Comparison of ENCODE assay signal across 25 cellular contexts in the genomic region with DNA sequence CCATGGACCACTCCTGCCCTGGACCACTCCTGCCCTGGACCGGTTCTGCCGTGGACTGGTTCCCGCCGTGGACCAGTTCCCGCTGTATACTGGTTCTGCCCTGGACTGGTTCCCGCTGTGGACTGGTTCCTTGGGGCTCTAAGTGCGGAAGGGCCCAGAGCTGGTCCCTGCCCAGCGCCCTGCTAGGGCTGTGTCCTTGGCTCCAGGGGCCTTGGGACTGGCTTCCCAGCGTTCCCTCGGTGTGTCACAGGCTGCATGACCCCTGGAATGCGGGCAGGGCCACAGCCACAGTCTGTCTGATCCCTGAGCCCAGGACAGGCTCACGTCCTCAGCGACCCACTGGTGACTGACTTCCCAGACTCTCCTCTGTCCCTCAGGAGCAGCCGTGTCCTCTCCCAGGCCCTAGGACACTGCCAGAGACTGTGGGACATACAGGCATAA.
DNase-seq lines count a peak whose midpoint lies in the region; ATAC-seq and TF ChIP-seq lines count a peak whose summit lies in the region.
"Had no signal": no experiment of that assay in that cellular context is flagged by ENCODE, and none has a peak within 500 bp of the region (broad histone marks: within the 10 kb centered on the region; RNA-seq: fewer than 3 reads in every experiment).

No MANE protein-coding gene starts in this region.

- H3K27me3 ChIP-seq in osteoblast (ENCODE audit: insufficient read depth, low read length) (no peaks in the 10 kb centered on the region), aorta (ENCODE audit: control insufficient read depth in 1 of 2, insufficient read depth in 2 of 2, low read length in 1 of 2) (no peaks in the 10 kb centered on the region)
- H3K27me3 ChIP-seq: dorsolateral prefrontal cortex had no signal

- H3K27ac ChIP-seq in osteoblast (ENCODE audit: low read depth, low read length) (no peak overlapping the region), aorta (ENCODE audit: low read depth in 1 of 2, low read length in 2 of 2) (no peak overlapping the region)
- H3K27ac ChIP-seq: A549, dorsolateral prefrontal cortex, VCaP had no signal

- H3K79me2 ChIP-seq in osteoblast (ENCODE audit: insufficient read depth, low read length): no peaks in the 10 kb centered on the region

- H2AFZ ChIP-seq in osteoblast (ENCODE audit: low read length): no peak overlapping the region

- 87 to 89% methylated on average over 14 of the region's 14 CpGs for WGBS in aorta, 2 donors

- no peak overlapping the region for H3K4me3 ChIP-seq in osteoblast (ENCODE audit: insufficient read depth, low read length)
- H3K4me3 ChIP-seq in aorta (ENCODE audit: low read length in 2 of 2): no peak overlapping the region
- H3K4me3 ChIP-seq: A549, dorsolateral prefrontal cortex, lung had no signal

- intact Hi-C loops in natural killer cell (cut with micrococcal nuclease): no loop called here
- intact Hi-C loops in left ventricle myocardium superior (cut with micrococcal nuclease): no loop called here
- intact Hi-C loops in aorta (cut with DNase I): no loop called here

- H3K9me3 Mint-ChIP-seq in natural killer cell treated with Interleukin-12 subunit alpha and Interleukin-12 subunit beta and Interleukin-15 and Interleukin-18, amount 100 ng/mL, for 72 hours: no peaks in the 10 kb centered on the region
- H3K9me3 Mint-ChIP-seq in natural killer cell: no peaks in the 10 kb centered on the region
- H3K9me3 Mint-ChIP-seq: immature natural killer cell; T-helper 2 cell treated with Interferon-gamma antibody and Interleukin-4, amounts not matched to agents 5 μg/mL and 100 μg/mL, for 36 hours had no signal

- H3K9me3 ChIP-seq in osteoblast (ENCODE audit: low read depth, low read length) (no peaks in the 10 kb centered on the region), aorta (ENCODE audit: control insufficient read depth, low read length) (peaks cover 2% of the 10 kb centered on the region)
- H3K9me3 ChIP-seq: A549 had no signal

- peak; percentile 18 for DNase-seq in natural killer cell treated with Interleukin-12 subunit alpha and Interleukin-12 subunit beta and Interleukin-15 and Interleukin-18, amount 100 ng/mL, for 72 hours (ENCODE audit: low spot score)
- DNase-seq in natural killer cell (no peak), left ventricle myocardium superior (no peak), osteoblast (ENCODE audit: insufficient read length, low spot score, missing footprints) (peak; percentile 54), aorta (peak; percentile 33 to 64), dedifferentiated amniotic fluid mesenchymal stem cell (ENCODE audit: extremely low spot score) (no peak)
- no peak for DNase-seq in activated naive CD4-positive, alpha-beta T cell treated with anti-CD3 and anti-CD28 coated beads, Interleukin-2, amount 50 U/mL, for 16 hours
- DNase-seq in activated CD8-positive, alpha-beta memory T cell treated with anti-CD3 and anti-CD28 coated beads for 24 hours: no peak
- DNase-seq: activated CD4-positive, alpha-beta T cell treated with anti-CD3 and anti-CD28 coated beads, Interleukin-2, amount 50 U/mL, for 48 hours; activated naive CD4-positive, alpha-beta T cell; caudate nucleus; COR-L47; DND-41; immature natural killer cell; NCI-H1417 treated with DMSO at 0.1 percent for 48 hours; NCI-H2107; NCI-H510A; NK-92 treated with Interleukin-12 subunit alpha and Interleukin-12 subunit beta, amount 100 ng/mL, for 24 hours; retina; stimulated activated CD4-positive, alpha-beta T cell treated with anti-CD3 and anti-CD28 coated beads, Interleukin-15, amount 100 ng/mL, for 24 hours had no signal

- ATAC-seq in natural killer cell treated with Interleukin-12 subunit alpha and Interleukin-12 subunit beta and Interleukin-15 and Interleukin-18, amount 100 ng/mL, for 72 hours: peak; percentile 3 to 24
- no peak for ATAC-seq in natural killer cell
- peak; percentile 46 for ATAC-seq in left ventricle myocardium superior
- peak; percentile 46 for ATAC-seq in aorta (ENCODE audit: low FRiP score)
- ATAC-seq: A549 had no signal

- H4K20me1 ChIP-seq in osteoblast (ENCODE audit: insufficient read depth, low read length): no peaks in the 10 kb centered on the region

- no peaks in the 10 kb centered on the region for H3K27me3 Mint-ChIP-seq in natural killer cell treated with Interleukin-12 subunit alpha and Interleukin-12 subunit beta and Interleukin-15 and Interleukin-18, amount 100 ng/mL, for 72 hours
- no peaks in the 10 kb centered on the region for H3K27me3 Mint-ChIP-seq in natural killer cell (ENCODE audit: low read depth in 2 of 2)

- H3K36me3 ChIP-seq in osteoblast (ENCODE audit: insufficient read depth, low read length): no peaks in the 10 kb centered on the region
- H3K36me3 ChIP-seq in aorta (ENCODE audit: control insufficient read depth in 1 of 2, insufficient read depth in 2 of 2, low read length in 1 of 2): peaks cover 0 to 6% of the 10 kb centered on the region in 2 donors

- peaks cover 0 to 3% of the 10 kb centered on the region in 2 donors for H3K4me1 Mint-ChIP-seq in natural killer cell treated with Interleukin-12 subunit alpha and Interleukin-12 subunit beta and Interleukin-15 and Interleukin-18, amount 100 ng/mL, for 72 hours (ENCODE audit: low read depth in 2 of 2)
- H3K4me1 Mint-ChIP-seq in natural killer cell: no peaks in the 10 kb centered on the region
- H3K4me1 Mint-ChIP-seq: immature natural killer cell had no signal

- H3K36me3 Mint-ChIP-seq in natural killer cell treated with Interleukin-12 subunit alpha and Interleukin-12 subunit beta and Interleukin-15 and Interleukin-18, amount 100 ng/mL, for 72 hours: no peaks in the 10 kb centered on the region
- no peaks in the 10 kb centered on the region for H3K36me3 Mint-ChIP-seq in natural killer cell

- H3K27ac Mint-ChIP-seq in natural killer cell treated with Interleukin-12 subunit alpha and Interleukin-12 subunit beta and Interleukin-15 and Interleukin-18, amount 100 ng/mL, for 72 hours: no peak overlapping the region
- H3K27ac Mint-ChIP-seq in natural killer cell: no peak overlapping the region
- H3K27ac Mint-ChIP-seq: immature natural killer cell; T-helper 2 cell treated with Interferon-gamma antibody and Interleukin-4, amounts not matched to agents 5 μg/mL and 100 μg/mL, for 36 hours had no signal

- TF ChIP-seq CTCF in natural killer cell (IDR thresholded peaks at IDR 0.05) (no peak), osteoblast (IDR thresholded peaks at IDR 0.05; ENCODE audit: extremely low read depth, low read depth, low read length) (no peak)

- no peak overlapping the region for H3K4me3 Mint-ChIP-seq in natural killer cell treated with Interleukin-12 subunit alpha and Interleukin-12 subunit beta and Interleukin-15 and Interleukin-18, amount 100 ng/mL, for 72 hours
- H3K4me3 Mint-ChIP-seq in natural killer cell: no peak overlapping the region
- H3K4me3 Mint-ChIP-seq: immature natural killer cell; T-helper 2 cell treated with Interferon-gamma antibody and Interleukin-4, amounts not matched to agents 5 μg/mL and 100 μg/mL, for 36 hours had no signal

- H3K4me1 ChIP-seq in osteoblast (ENCODE audit: insufficient read depth, low read length) (no peaks in the 10 kb centered on the region), aorta (ENCODE audit: control insufficient read depth in 1 of 2, insufficient read depth in 2 of 2, low read length in 2 of 2) (no peaks in the 10 kb centered on the region)
- H3K4me1 ChIP-seq: A549 had no signal

- H3K4me2 ChIP-seq in osteoblast (ENCODE audit: insufficient read depth, low read length): no peak overlapping the region
- H3K4me2 ChIP-seq: A549 had no signal

Comparison
In these comparisons a context has a peak if more than half of its experiments do, and no peak if none do; other contexts are left out.
1. ATAC-seq: peak in natural killer cell treated with Interleukin-12 subunit alpha and Interleukin-12 subunit beta and Interleukin-15 and Interleukin-18, amount 100 ng/mL, for 72 hours (2 of 2), left ventricle myocardium superior (single experiment) and aorta (single experiment); none in natural killer cell (0 of 3).
2. DNase-seq: peak in natural killer cell treated with Interleukin-12 subunit alpha and Interleukin-12 subunit beta and Interleukin-15 and Interleukin-18, amount 100 ng/mL, for 72 hours (single experiment), osteoblast (single experiment) and aorta (2 of 2); none in natural killer cell (single experiment), left ventricle myocardium superior (single experiment), dedifferentiated amniotic fluid mesenchymal stem cell (single experiment), activated naive CD4-positive, alpha-beta T cell treated with anti-CD3 and anti-CD28 coated beads, Interleukin-2, amount 50 U/mL, for 16 hours (single experiment) and activated CD8-positive, alpha-beta memory T cell treated with anti-CD3 and anti-CD28 coated beads for 24 hours (single experiment).